8 cellular contexts compared by ENCODE assay signal in genomic region chr7:47978790-47979144, GRCh38. TPM values are rescaled to one million over a fixed set of nuclear protein-coding genes. Genes with fewer than 3 reads are reported as not detected.
DNase-seq lines count a peak whose midpoint lies in the region; ATAC-seq, FAIRE-seq and TF ChIP-seq lines count a peak whose summit lies in the region.

No MANE protein-coding gene starts in this region.

- H3K4me3 Mint-ChIP-seq in activated naive CD8-positive, alpha-beta T cell treated with anti-CD3 and anti-CD28 coated beads, Interleukin-2, amount 10 ng/mL, durations not matched to agents 7 days and 5 days = peak overlapping the region; percentile 92

- no peak for ATAC-seq in activated naive CD8-positive, alpha-beta T cell treated with anti-CD3 and anti-CD28 coated beads, Interleukin-2, amount 10 ng/mL, durations not matched to agents 7 days and 5 days (ENCODE audit: low read depth)

- no peak for TF ChIP-seq CTCF in kidney (IDR thresholded peaks at IDR 0.05; ENCODE audit: borderline replicate concordance, extremely low read depth, insufficient read depth)

- no peaks in the 10 kb centered on the region for H3K9me3 Mint-ChIP-seq in activated naive CD8-positive, alpha-beta T cell treated with anti-CD3 and anti-CD28 coated beads, Interleukin-2, amount 10 ng/mL, durations not matched to agents 7 days and 5 days

- H3K9ac ChIP-seq in kidney (ENCODE audit: low read length in 2 of 2) = peak overlapping the region; percentile 61 to 79

- FAIRE-seq in kidney (lab: Jason Lieb, UNC) = no peak

- H3K4me1 Mint-ChIP-seq in activated naive CD8-positive, alpha-beta T cell treated with anti-CD3 and anti-CD28 coated beads, Interleukin-2, amount 10 ng/mL, durations not matched to agents 7 days and 5 days = peaks cover 16% of the 10 kb centered on the region

- H3K36me3 ChIP-seq in kidney (ENCODE audit: control insufficient read depth in 1 of 2, insufficient read depth in 2 of 2, low read length in 2 of 2) = peaks cover 16 to 29% of the 10 kb centered on the region in 2 donors

- H3K27ac ChIP-seq in kidney (ENCODE audit: low read depth in 2 of 2, low read length in 2 of 2) = peak overlapping the region; percentile 8 to 89
- peak overlapping the region; percentile 81 for H3K27ac ChIP-seq in substantia nigra (ENCODE audit: low read depth, low read length, poor library complexity, severe bottlenecking)

- intact Hi-C loops in kidney (cut with DNase I) = no loop called here

- DNase-seq in DMS79 treated with DMSO at 0.1 percent for 48 hours (lab: John Stamatoyannopoulos, UW) (peak; percentile 40), DMS79 (lab: John Stamatoyannopoulos, UW) (no peak), kidney (no peak), substantia nigra (lab: John Stamatoyannopoulos, UW) (no peak), DMS 273 (lab: John Stamatoyannopoulos, UW; ENCODE audit: unreplicated experiment) (no peak), SIG-M5 treated with dmso at 0.1 percent for 504 hours (lab: John Stamatoyannopoulos, UW; ENCODE audit: unreplicated experiment) (no peak), NCI-H2029 treated with DMSO at 0.1 percent for 48 hours (lab: John Stamatoyannopoulos, UW) (no peak)
- no peak for DNase-seq in activated naive CD8-positive, alpha-beta T cell treated with anti-CD3 and anti-CD28 coated beads, Interleukin-2, amount 10 ng/mL, durations not matched to agents 7 days and 5 days

- H3K36me3 Mint-ChIP-seq in activated naive CD8-positive, alpha-beta T cell treated with anti-CD3 and anti-CD28 coated beads, Interleukin-2, amount 10 ng/mL, durations not matched to agents 7 days and 5 days = peaks cover 30% of the 10 kb centered on the region

- peak overlapping the region; percentile 92 for H3K4me3 ChIP-seq in kidney (ENCODE audit: low read length in 2 of 2)

- H3K27me3 Mint-ChIP-seq in activated naive CD8-positive, alpha-beta T cell treated with anti-CD3 and anti-CD28 coated beads, Interleukin-2, amount 10 ng/mL, durations not matched to agents 7 days and 5 days = no peaks in the 10 kb centered on the region

- POLR2A ChIA-PET in activated naive CD8-positive, alpha-beta T cell treated with anti-CD3 and anti-CD28 coated beads, Interleukin-2, amount 10 ng/mL, durations not matched to agents 7 days and 5 days (lab: Charles Lee) = interaction anchor here (1.7 kb wide), 1 partner anchor 13 kb away, joined by 8 read pairs; no protein-coding TSS in a partner anchor

- H3K27ac Mint-ChIP-seq in activated naive CD8-positive, alpha-beta T cell treated with anti-CD3 and anti-CD28 coated beads, Interleukin-2, amount 10 ng/mL, durations not matched to agents 7 days and 5 days = peak overlapping the region; percentile 96

- H3K4me1 ChIP-seq in kidney (ENCODE audit: control insufficient read depth in 1 of 2, insufficient read depth in 1 of 2, low read depth in 1 of 2, low read length in 2 of 2) = peaks cover 5 to 8% of the 10 kb centered on the region in 2 donors

- H3K9me3 ChIP-seq in kidney (ENCODE audit: control insufficient read depth in 1 of 2, low read length in 2 of 2) = no peaks in the 10 kb centered on the region

RNA-seq across cellular contexts. Expression of gene HUS1, which starts 0.6 kb away (rescaled TPM):
- 10 to 100 TPM; 40.6 to 44.9 TPM for total RNA-seq in activated naive CD8-positive, alpha-beta T cell treated with anti-CD3 and anti-CD28 coated beads, Interleukin-2, amount 10 ng/mL, durations not matched to agents 7 days and 5 days
- total RNA-seq in kidney = 29.5 TPM
- polyA plus RNA-seq in kidney (ENCODE audit: insufficient read depth, low read depth, low replicate concordance) = 13.4 TPM

RNA-seq across cellular contexts. Expression of gene PKD1L1, which starts 30.5 kb away (rescaled TPM):
- under 1 TPM; 0.17 to 0.34 TPM for total RNA-seq in activated naive CD8-positive, alpha-beta T cell treated with anti-CD3 and anti-CD28 coated beads, Interleukin-2, amount 10 ng/mL, durations not matched to agents 7 days and 5 days
- total RNA-seq in kidney = 0.82 TPM
- polyA plus RNA-seq in kidney (ENCODE audit: insufficient read depth, low read depth, low replicate concordance) = 0.32 TPM

RNA-seq across cellular contexts. Expression of gene SUN3, which starts 50.1 kb away (rescaled TPM):
- not detected for total RNA-seq in activated naive CD8-positive, alpha-beta T cell treated with anti-CD3 and anti-CD28 coated beads, Interleukin-2, amount 10 ng/mL, durations not matched to agents 7 days and 5 days
- total RNA-seq in kidney = 0.54 TPM
- not detected for polyA plus RNA-seq in kidney (ENCODE audit: insufficient read depth, low read depth, low replicate concordance)

RNA-seq across cellular contexts. Expression of gene C7orf57, which starts 56.6 kb away (rescaled TPM):
- under 1 TPM; 0.14 to 0.40 TPM for total RNA-seq in activated naive CD8-positive, alpha-beta T cell treated with anti-CD3 and anti-CD28 coated beads, Interleukin-2, amount 10 ng/mL, durations not matched to agents 7 days and 5 days
- 0.63 TPM for total RNA-seq in kidney
- not detected for polyA plus RNA-seq in kidney (ENCODE audit: insufficient read depth, low read depth, low replicate concordance)
